Comparison of ENCODE assay signal across 1 cellular context in the genomic region with DNA sequence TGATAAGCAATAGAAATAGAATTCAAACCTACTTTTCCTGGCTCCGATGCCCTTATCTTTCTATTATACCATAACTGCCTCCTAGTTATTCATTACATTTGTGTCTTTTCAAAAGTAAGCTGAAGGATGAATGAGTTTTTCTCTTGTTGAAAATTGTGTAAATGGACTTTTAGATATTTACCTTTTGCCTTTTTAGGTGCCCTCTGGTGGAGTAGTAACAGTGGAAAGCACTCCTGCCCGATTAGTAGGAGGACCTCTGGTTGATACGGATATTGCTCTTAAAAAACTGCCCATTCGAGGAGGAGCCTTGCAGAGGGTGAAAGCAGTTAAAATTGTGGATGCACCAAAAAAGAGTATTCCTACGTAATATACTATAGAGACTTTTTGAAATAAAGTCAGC.
TF ChIP-seq lines count a peak whose summit lies in the region.

No MANE protein-coding gene starts in this region.

TF ChIP-seq in K562, 482 proteins besides CTCF, POLR2A, EP300 and RAD21:
- TF ChIP-seq EGR1 (conservative IDR thresholded peaks at IDR 0.05) (no peak), NFE2 (IDR thresholded peaks at IDR 0.05; ENCODE audit: low read depth) (no peak), STAT5A (IDR thresholded peaks at IDR 0.05; ENCODE audit: borderline replicate concordance, low read length) (no peak), KDM1A (IDR thresholded peaks at IDR 0.05) (no peak)
- TF ChIP-seq, protein P1, sequence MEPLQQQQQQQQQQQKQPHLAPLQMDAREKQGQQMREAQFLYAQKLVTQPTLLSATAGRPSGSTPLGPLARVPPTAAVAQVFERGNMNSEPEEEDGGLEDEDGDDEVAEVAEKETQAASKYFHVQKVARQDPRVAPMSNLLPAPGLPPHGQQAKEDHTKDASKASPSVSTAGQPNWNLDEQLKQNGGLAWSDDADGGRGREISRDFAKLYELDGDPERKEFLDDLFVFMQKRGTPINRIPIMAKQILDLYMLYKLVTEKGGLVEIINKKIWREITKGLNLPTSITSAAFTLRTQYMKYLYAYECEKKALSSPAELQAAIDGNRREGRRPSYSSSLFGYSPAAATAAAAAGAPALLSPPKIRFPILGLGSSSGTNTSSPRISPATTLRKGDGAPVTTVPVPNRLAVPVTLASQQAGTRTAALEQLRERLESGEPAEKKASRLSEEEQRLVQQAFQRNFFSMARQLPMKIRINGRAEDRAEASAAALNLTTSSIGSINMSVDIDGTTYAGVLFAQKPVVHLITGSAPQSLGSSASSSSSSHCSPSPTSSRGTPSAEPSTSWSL (CRISPR knock-in tag; IDR thresholded peaks at IDR 0.05; ENCODE audit: borderline replicate concordance) = no peak
- TF ChIP-seq, protein P2, sequence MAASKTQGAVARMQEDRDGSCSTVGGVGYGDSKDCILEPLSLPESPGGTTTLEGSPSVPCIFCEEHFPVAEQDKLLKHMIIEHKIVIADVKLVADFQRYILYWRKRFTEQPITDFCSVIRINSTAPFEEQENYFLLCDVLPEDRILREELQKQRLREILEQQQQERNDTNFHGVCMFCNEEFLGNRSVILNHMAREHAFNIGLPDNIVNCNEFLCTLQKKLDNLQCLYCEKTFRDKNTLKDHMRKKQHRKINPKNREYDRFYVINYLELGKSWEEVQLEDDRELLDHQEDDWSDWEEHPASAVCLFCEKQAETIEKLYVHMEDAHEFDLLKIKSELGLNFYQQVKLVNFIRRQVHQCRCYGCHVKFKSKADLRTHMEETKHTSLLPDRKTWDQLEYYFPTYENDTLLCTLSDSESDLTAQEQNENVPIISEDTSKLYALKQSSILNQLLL (CRISPR knock-in tag; IDR thresholded peaks at IDR 0.05; ENCODE audit: borderline replicate concordance) = no peak
